In the genomic region with DNA sequence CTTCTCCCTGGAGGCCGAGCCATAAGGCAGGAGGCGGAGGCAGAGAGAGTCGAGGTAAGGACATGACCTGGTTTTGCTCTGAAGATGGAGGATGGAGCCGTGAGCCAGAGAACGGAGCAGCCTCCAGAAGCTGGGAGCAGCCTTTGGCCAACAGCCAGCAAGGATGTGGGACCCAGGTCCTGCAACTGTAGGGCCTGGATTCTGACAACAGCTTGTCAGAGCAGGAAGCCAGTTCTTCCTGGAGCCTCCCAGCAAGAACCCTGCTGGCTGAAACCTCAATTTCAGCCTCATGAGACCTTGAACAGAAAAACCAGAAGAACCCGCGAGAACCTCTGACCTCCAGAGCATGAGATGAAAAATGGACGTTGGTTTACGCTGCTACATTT, we compare ENCODE assay signal across 23 cellular contexts. TPM values are rescaled to one million over a fixed set of nuclear protein-coding genes. Genes with fewer than 3 reads are reported as not detected.
DNase-seq lines count a peak whose midpoint lies in the region; ATAC-seq, FAIRE-seq and TF ChIP-seq lines count a peak whose summit lies in the region.
"Had no signal": no experiment of that assay in that cellular context is flagged by ENCODE, and none has a peak within 500 bp of the region (broad histone marks: within the 10 kb centered on the region; RNA-seq: fewer than 3 reads in every experiment).

No MANE protein-coding gene starts in this region.

- TF ChIP-seq EP300 in H1 (IDR thresholded peaks at IDR 0.05; ENCODE audit: borderline replicate concordance in 1 of 2, low read depth in 2 of 2, low read length in 2 of 2) = no peak

- no peaks in the 10 kb centered on the region for H3K9me2 ChIP-seq in HCT116 (ENCODE audit: insufficient read depth)

- H3K23me2 ChIP-seq in H1 (ENCODE audit: low read depth, low read length) = no peaks in the 10 kb centered on the region

- no peak overlapping the region for H3K18ac ChIP-seq in H1 (ENCODE audit: extremely low read depth, low read length)
- peak overlapping the region; percentile 41 for H3K18ac ChIP-seq in neuronal stem cell (ENCODE audit: low read length)

- CTCF ChIA-PET in HCT116 (lab: Charles Lee) = interaction anchor here (1.3 to 1.4 kb wide), 2 partner anchors 8 to 21 kb away, joined by 4 to 9 read pairs; no protein-coding TSS in a partner anchor
- CTCF ChIA-PET in H1 (lab: Charles Lee; ENCODE audit: partially characterized antibody) = interaction anchor here (0.8 to 2.6 kb wide), 14 partner anchors 9 to 283 kb away, joined by 3 to 21 read pairs (median 4); partner anchors contain the start of gene NTSR1

- H2AK5ac ChIP-seq in H1 (ENCODE audit: low read depth, low read length) = no peak overlapping the region
- H2AK5ac ChIP-seq in neuronal stem cell (ENCODE audit: low read depth, low read length) = peak overlapping the region; percentile 11

- H2BK12ac ChIP-seq in H1 (ENCODE audit: low read depth, low read length) (0 out of 2 replicates have a peak overlapping the region, but pooled peaks have one; percentile 39), neuronal stem cell (ENCODE audit: low read length) (no peak overlapping the region)

- no peak overlapping the region for H3K4me3 ChIP-seq in HCT116 (replicated peaks in 1 of 2; ENCODE audit: low read depth in 1 of 2, low read length in 2 of 2)
- H3K4me3 ChIP-seq in H1 (ENCODE audit: extremely low read depth in 1 of 4, insufficient read depth in 2 of 4, low read depth in 3 of 4, low read length in 4 of 4) = no peak overlapping the region
- H3K4me3 ChIP-seq in neuronal stem cell (ENCODE audit: low read length in 2 of 2) = no peak overlapping the region
- H3K4me3 ChIP-seq: gastroesophageal sphincter, MG63, SK-N-MC, skin epidermis had no signal

- POLR2A ChIA-PET in HCT116 (lab: Charles Lee) = no interaction called here
- POLR2A ChIA-PET in H1 (lab: Charles Lee; ENCODE audit: partially characterized antibody) = interaction anchor here (1.0 kb wide), 1 partner anchor 9 kb away, joined by 5 read pairs; no protein-coding TSS in a partner anchor

- H3K4ac ChIP-seq in H1 (replicated peaks; ENCODE audit: insufficient read length, low read depth, low read length) = no peak overlapping the region
- no peak overlapping the region for H3K4ac ChIP-seq in neuronal stem cell (ENCODE audit: low read length)

- 90% methylated on average over 9 of the region's 9 CpGs; no CpG with 5 or more reads in 1 of the 2 experiments for WGBS in H1 (ENCODE audit: extremely low coverage in 1 of 2, insufficient coverage in 1 of 2, insufficient read length in 1 of 2, insufficient replicate concordance in 2 of 2, low coverage in 1 of 2, low lambda C conversion rate in 2 of 2, missing lambda C conversion rate in 1 of 2), 2 experiments
- no CpG with 5 or more reads among the region's 9 CpGs for WGBS in neuronal stem cell (ENCODE audit: extremely low coverage in 2 of 2, insufficient read length in 2 of 2, insufficient replicate concordance in 1 of 2), 2 donors

- no peak for FAIRE-seq in H1 (lab: Jason Lieb, UNC)
- FAIRE-seq: RCC 7860 had no signal

- no peak overlapping the region for H4K91ac ChIP-seq in H1 (replicated peaks; ENCODE audit: insufficient read length, low read length)
- no peak overlapping the region for H4K91ac ChIP-seq in neuronal stem cell (ENCODE audit: low read depth, low read length, poor library complexity)

- H3K79me1 ChIP-seq in H1 (ENCODE audit: low read depth, low read length) (no peaks in the 10 kb centered on the region), neuronal stem cell (ENCODE audit: low read depth, low read length) (no peaks in the 10 kb centered on the region)

- BruUV-seq in HCT116 (replicated peaks; lab: Mats Ljungman, UMichigan) = no TSS peak

- H3K4me2 ChIP-seq in HCT116 (ENCODE audit: low read length) (peak overlapping the region; percentile 17; the same call in 1 of the 2 replicates), H1 (ENCODE audit: insufficient read depth in 1 of 2, low read depth in 2 of 2, low read length in 2 of 2) (no peak overlapping the region), neuronal stem cell (ENCODE audit: insufficient read depth, low read length, poor library complexity, severe bottlenecking) (no peak overlapping the region)

- no peak overlapping the region for H2BK120ac ChIP-seq in H1 (replicated peaks; ENCODE audit: low read depth, low read length)
- no peak overlapping the region for H2BK120ac ChIP-seq in neuronal stem cell (ENCODE audit: low read depth, low read length)

- H3K9ac ChIP-seq in HCT116 (ENCODE audit: low read length) (no peak overlapping the region), H1 (replicated peaks in 1 of 4; ENCODE audit: extremely low read depth in 1 of 4, low read depth in 3 of 4, low read length in 3 of 4) (no peak overlapping the region), neuronal stem cell (ENCODE audit: low read depth, low read length, poor library complexity) (peak overlapping the region; percentile 15)

- TF ChIP-seq RAD21 in HCT116 (IDR thresholded peaks at IDR 0.05; ENCODE audit: low read depth) (no peak), H1 (IDR thresholded peaks at IDR 0.05 in 1 of 2, conservative IDR thresholded peaks at IDR 0.05 in 1 of 2; ENCODE audit: low read depth in 2 of 2, low read length in 2 of 2) (no peak)

- H4K20me1 ChIP-seq in HCT116 (ENCODE audit: insufficient read depth) = no peaks in the 10 kb centered on the region
- no peaks in the 10 kb centered on the region for H4K20me1 ChIP-seq in H1 (replicated peaks in 1 of 2; ENCODE audit: control insufficient read depth in 1 of 2, insufficient read depth in 2 of 2, low read length in 2 of 2)

- H3K9me3 ChIP-seq in HCT116 (ENCODE audit: control insufficient read depth in 1 of 2, insufficient read depth in 1 of 2, low read depth in 1 of 2, low read length in 2 of 2) (no peaks in the 10 kb centered on the region), H1 (ENCODE audit: insufficient read depth in 2 of 2, low read depth in 1 of 2, low read length in 1 of 2) (no peaks in the 10 kb centered on the region), neuronal stem cell (replicated peaks in 1 of 2; ENCODE audit: control insufficient read depth in 2 of 2, insufficient read depth in 1 of 2, low read depth in 1 of 2, low read length in 2 of 2) (no peaks in the 10 kb centered on the region)
- H3K9me3 ChIP-seq: gastroesophageal sphincter, MG63 had no signal

- no peak overlapping the region for H2AFZ ChIP-seq in HCT116 (ENCODE audit: low read depth, low read length, poor library complexity, severe bottlenecking)
- no peak overlapping the region for H2AFZ ChIP-seq in H1 (ENCODE audit: low read length)
- no peak overlapping the region for H2AFZ ChIP-seq in neuronal stem cell (ENCODE audit: low read length)

- H3K79me2 ChIP-seq in HCT116 (ENCODE audit: insufficient read depth, low read length) = no peaks in the 10 kb centered on the region
- H3K79me2 ChIP-seq in H1 (ENCODE audit: control insufficient read depth in 1 of 2, insufficient read depth in 2 of 2, low read length in 2 of 2) = no peaks in the 10 kb centered on the region

- DNase-seq in HCT116 (ENCODE audit: low read depth, low spot score) (no peak), Kasumi-1 (lab: John Stamatoyannopoulos, UW) (peak; percentile 85 to 88), H1 (ENCODE audit: low read depth in 1 of 2, low spot score in 2 of 2) (no peak), neuronal stem cell (ENCODE audit: low spot score) (no peak), NCI-H1694 treated with DMSO at 0.1 percent for 48 hours (lab: John Stamatoyannopoulos, UW) (no peak)
- DNase-seq: activated naive CD4-positive, alpha-beta T cell treated with anti-CD3 and anti-CD28 coated beads, Interleukin-2, amount 10 ng/mL, durations not matched to agents 7 days and 5 days; activated T-cell treated with anti-CD3 and anti-CD28 coated beads, Interleukin-2, amount 50 U/mL, for 4 hours; anterior cingulate cortex; effector CD8-positive, alpha-beta T cell; HCEC 1CT; MG63; NCI-H2029; NCI-H510A; NK-92 treated with Interleukin-12 subunit alpha and Interleukin-12 subunit beta, amount 100 ng/mL, for 24 hours; stimulated activated CD4-positive, alpha-beta T cell treated with anti-CD3 and anti-CD28 coated beads, Interleukin-4, amount 100 ng/mL, for 1 hour had no signal

- RAD21 ChIA-PET in HCT116 (lab: Charles Lee; ENCODE audit: low non-redundant PET in 1 of 2, low total read pairs in 2 of 2, uncharacterized antibody in 2 of 2, unreplicated experiment in 2 of 2) = no interaction called here

- no peak overlapping the region for H2BK5ac ChIP-seq in H1 (ENCODE audit: low read depth, low read length)
- H2BK5ac ChIP-seq in neuronal stem cell (ENCODE audit: low read length) = no peak overlapping the region

- no peak overlapping the region for H3K56ac ChIP-seq in H1 (replicated peaks; ENCODE audit: insufficient read length, low read depth, low read length)

- H2BK20ac ChIP-seq in H1 (ENCODE audit: low read length) = no peak overlapping the region

- H4K8ac ChIP-seq in H1 (ENCODE audit: extremely low read depth, insufficient read depth, low read length) (no peak overlapping the region), neuronal stem cell (ENCODE audit: low read depth, low read length) (no peak overlapping the region)

- ATAC-seq in HCT116 = no peak
- no peak for ATAC-seq in HG02938 (IDR thresholded peaks at IDR 0.05; ENCODE audit: unreplicated experiment)
- ATAC-seq in HG03039 (IDR thresholded peaks at IDR 0.05; ENCODE audit: unreplicated experiment) = no peak
- ATAC-seq: activated T-cell treated with anti-CD3 and anti-CD28 coated beads, Interleukin-2, amount 50 U/mL, for 4 hours; esophagus mucosa; gastroesophageal sphincter; natural killer cell treated with Interleukin-12 subunit alpha and Interleukin-12 subunit beta and Interleukin-15 and Interleukin-18, amount 100 ng/mL, for 72 hours had no signal

- H3K27ac ChIP-seq in HCT116 (ENCODE audit: low read depth, low read length) = no peak overlapping the region; the same call in 1 of the 2 replicates
- no peak overlapping the region for H3K27ac ChIP-seq in H1 (ENCODE audit: low read depth, low read length)
- H3K27ac ChIP-seq in neuronal stem cell (replicated peaks; ENCODE audit: low read length) = no peak overlapping the region
- H3K27ac ChIP-seq: gastroesophageal sphincter, skin epidermis had no signal

- H3K4me1 ChIP-seq in HCT116 (ENCODE audit: control insufficient read depth in 1 of 2, insufficient read depth in 2 of 2, low read length in 2 of 2) = peaks cover 9 to 28% of the 10 kb centered on the region in 2 experiments; a peak in 3 of 4 replicates
- peaks cover 0 to 8% (median 1%) of the 10 kb centered on the region in 4 experiments; a peak in 2 of 7 replicates for H3K4me1 ChIP-seq in H1 (replicated peaks in 1 of 4; ENCODE audit: control insufficient read depth in 3 of 4, insufficient read depth in 4 of 4, low read length in 3 of 4)
- H3K4me1 ChIP-seq in neuronal stem cell (ENCODE audit: control insufficient read depth in 2 of 2, insufficient read depth in 1 of 2, low read depth in 1 of 2, low read length in 2 of 2) = peaks cover 5 to 21% of the 10 kb centered on the region in 2 donors

- H3K23ac ChIP-seq in H1 (ENCODE audit: insufficient read length) (no peak overlapping the region), neuronal stem cell (ENCODE audit: low read depth, low read length, poor library complexity) (no peak overlapping the region)

- no peaks in the 10 kb centered on the region for H3K36me3 ChIP-seq in HCT116 (ENCODE audit: control insufficient read depth in 1 of 2, insufficient read depth in 2 of 2, low read length in 2 of 2)
- no peaks in the 10 kb centered on the region for H3K36me3 ChIP-seq in H1 (ENCODE audit: control insufficient read depth in 2 of 4, insufficient read depth in 4 of 4, low read length in 3 of 4)
- H3K36me3 ChIP-seq in neuronal stem cell (replicated peaks in 1 of 2; ENCODE audit: control insufficient read depth in 2 of 2, insufficient read depth in 2 of 2, low read length in 2 of 2) = no peaks in the 10 kb centered on the region
- H3K36me3 ChIP-seq: gastroesophageal sphincter, MG63 had no signal

- intact Hi-C loops in HCT116 (cut with micrococcal nuclease) = no loop called here

- no peak for TF ChIP-seq CTCF in HCT116 (IDR thresholded peaks at IDR 0.05 in 2 of 3, conservative IDR thresholded peaks at IDR 0.05 in 1 of 3; ENCODE audit: borderline replicate concordance in 1 of 3, insufficient read depth in 1 of 3, low read depth in 2 of 3, low read length in 2 of 3)
- TF ChIP-seq CTCF in H1 (IDR thresholded peaks at IDR 0.05; ENCODE audit: control extremely low read depth in 1 of 3, insufficient read depth in 1 of 3, low read depth in 1 of 3, low read length in 3 of 3) = no peak

- H3K27me3 ChIP-seq in HCT116 (ENCODE audit: insufficient read depth, low read length) = no peaks in the 10 kb centered on the region
- no peaks in the 10 kb centered on the region for H3K27me3 ChIP-seq in H1 (replicated peaks in 1 of 4; ENCODE audit: control insufficient read depth in 3 of 4, extremely low read depth in 1 of 4, insufficient read depth in 3 of 4, low read length in 3 of 4)
- peaks cover 0 to 24% (median 0%) of the 10 kb centered on the region in 3 experiments for H3K27me3 ChIP-seq in neuronal stem cell (ENCODE audit: control insufficient read depth in 3 of 3, insufficient read depth in 3 of 3, low read depth in 1 of 3, low read length in 3 of 3)
- H3K27me3 ChIP-seq: MG63 had no signal

- H3K14ac ChIP-seq in H1 (ENCODE audit: insufficient read length) (no peak overlapping the region), neuronal stem cell (ENCODE audit: low read length) (no peak overlapping the region)

- H2BK15ac ChIP-seq in H1 (ENCODE audit: low read length) (no peak overlapping the region), neuronal stem cell (ENCODE audit: low read length) (peak overlapping the region; percentile 7)

- TF ChIP-seq POLR2A in HCT116 (IDR thresholded peaks at IDR 0.05; ENCODE audit: borderline replicate concordance, extremely low read depth, insufficient read depth, insufficient read length) = no peak
- no peak for TF ChIP-seq POLR2A in H1 (IDR thresholded peaks at IDR 0.05; ENCODE audit: control extremely low read depth in 1 of 2, low read depth in 2 of 2, low read length in 2 of 2)

- H4K5ac ChIP-seq in H1 (ENCODE audit: insufficient read length, low read depth, low read length) = no peak overlapping the region

RNA-seq across cellular contexts. Expression of gene MRGBP, which starts 13.4 kb away (rescaled TPM):
- 33.8 TPM for total RNA-seq in HCT116 (2021; ENCODE audit: unreplicated experiment)
- polyA plus RNA-seq in HCT116 (2012) = 28.7 and 30.0 TPM in 2 replicates
- total RNA-seq in H1 (2021; fragmentation: NEBNext Ultra II Directional; extraction: Animal tissue kit (Norgen Biotek cat#: 25700)) = 16.8 and 18.7 TPM in 2 replicates
- 15.0 and 16.7 TPM in 2 replicates for polyA plus RNA-seq in H1 (2011; rRNA removed)
- polyA plus RNA-seq in H1 (2011; cell fraction: cytosol; rRNA removed) = 16.9 TPM
- polyA plus RNA-seq in H1 (2011; cell fraction: nucleus; rRNA removed) = 15.2 TPM
- polyA plus RNA-seq in H1 (2012, experiment 1 of 2) = 12.4 to 15.8 TPM (median 14.1 TPM) in 4 replicates
- polyA plus RNA-seq in H1 (2012, experiment 2 of 2) = 12.8 TPM
- polyA plus RNA-seq in H1 (2013, experiment 1 of 2) = 12.5 TPM
- polyA plus RNA-seq in H1 (2013, experiment 2 of 2) = 13.0 TPM
- polyA minus RNA-seq in H1 (2011; rRNA and poly(A)+ RNA removed) = 9.2 and 10.4 TPM in 2 replicates
- polyA minus RNA-seq in H1 (2011; cell fraction: cytosol; rRNA and poly(A)+ RNA removed) = 7.4 TPM
- polyA minus RNA-seq in H1 (2011; cell fraction: nucleus; rRNA and poly(A)+ RNA removed) = 9.5 TPM
- 15.5 TPM for polyA plus RNA-seq in neuronal stem cell (2013, experiment 1 of 2)
- polyA plus RNA-seq in neuronal stem cell (2013, experiment 2 of 2) = 15.6 TPM

RNA-seq across cellular contexts. Expression of gene OGFR, which starts 21.7 kb away (rescaled TPM):
- total RNA-seq in HCT116 (2021; ENCODE audit: unreplicated experiment) = 73.6 TPM
- polyA plus RNA-seq in HCT116 (2012) = 59.4 and 59.5 TPM in 2 replicates
- total RNA-seq in H1 (2021; fragmentation: NEBNext Ultra II Directional; extraction: Animal tissue kit (Norgen Biotek cat#: 25700)) = 25.1 and 25.8 TPM in 2 replicates
- polyA plus RNA-seq in H1 (2011; rRNA removed) = 13.9 and 26.7 TPM in 2 replicates
- 31.1 TPM for polyA plus RNA-seq in H1 (2011; cell fraction: cytosol; rRNA removed)
- 31.9 TPM for polyA plus RNA-seq in H1 (2011; cell fraction: nucleus; rRNA removed)
- 14.3 to 22.7 TPM (median 20.9 TPM) in 4 replicates for polyA plus RNA-seq in H1 (2012, experiment 1 of 2)
- polyA plus RNA-seq in H1 (2012, experiment 2 of 2) = 14.7 TPM
- polyA plus RNA-seq in H1 (2013, experiment 1 of 2) = 14.1 TPM
- polyA plus RNA-seq in H1 (2013, experiment 2 of 2) = 12.8 TPM
- polyA minus RNA-seq in H1 (2011; rRNA and poly(A)+ RNA removed) = 9.5 and 11.2 TPM in 2 replicates
- 18.2 TPM for polyA minus RNA-seq in H1 (2011; cell fraction: cytosol; rRNA and poly(A)+ RNA removed)
- polyA minus RNA-seq in H1 (2011; cell fraction: nucleus; rRNA and poly(A)+ RNA removed) = 11.4 TPM
- polyA plus RNA-seq in neuronal stem cell (2013, experiment 1 of 2) = 15.0 TPM
- polyA plus RNA-seq in neuronal stem cell (2013, experiment 2 of 2) = 14.7 TPM

RNA-seq across cellular contexts. Expression of gene COL9A3, which starts 34.0 kb away (rescaled TPM):
- 29.7 TPM for total RNA-seq in HCT116 (2021; ENCODE audit: unreplicated experiment)
- polyA plus RNA-seq in HCT116 (2012) = 15.9 and 20.7 TPM in 2 replicates
- 76.0 and 80.1 TPM in 2 replicates for total RNA-seq in H1 (2021; fragmentation: NEBNext Ultra II Directional; extraction: Animal tissue kit (Norgen Biotek cat#: 25700))
- 21.7 and 39.7 TPM in 2 replicates for polyA plus RNA-seq in H1 (2011; rRNA removed)
- 47.5 TPM for polyA plus RNA-seq in H1 (2011; cell fraction: cytosol; rRNA removed)
- 245 TPM for polyA plus RNA-seq in H1 (2011; cell fraction: nucleus; rRNA removed)
- polyA plus RNA-seq in H1 (2012, experiment 1 of 2) = 54.7 to 62.3 TPM (median 59.2 TPM) in 4 replicates
- 36.6 TPM for polyA plus RNA-seq in H1 (2012, experiment 2 of 2)
- polyA plus RNA-seq in H1 (2013, experiment 1 of 2) = 97.2 TPM
- 86.2 TPM for polyA plus RNA-seq in H1 (2013, experiment 2 of 2)
- 3.3 and 4.8 TPM in 2 replicates for polyA minus RNA-seq in H1 (2011; rRNA and poly(A)+ RNA removed)
- polyA minus RNA-seq in H1 (2011; cell fraction: cytosol; rRNA and poly(A)+ RNA removed) = 16.0 TPM
- 24.0 TPM for polyA minus RNA-seq in H1 (2011; cell fraction: nucleus; rRNA and poly(A)+ RNA removed)
- polyA plus RNA-seq in neuronal stem cell (2013, experiment 1 of 2) = 77.2 TPM
- polyA plus RNA-seq in neuronal stem cell (2013, experiment 2 of 2) = 77.0 TPM
- total RNA-seq: natural killer cell treated with Interleukin-12 subunit alpha and Interleukin-12 subunit beta and Interleukin-15 and Interleukin-18, amount 100 ng/mL, for 72 hours had no signal

Comparison
In these comparisons a context has a peak if more than half of its experiments do, and no peak if none do; other contexts are left out.
1. DNase-seq: peak in Kasumi-1 (2 of 2); none in HCT116 (single experiment), H1 (0 of 2), neuronal stem cell (single experiment) and NCI-H1694 treated with DMSO at 0.1 percent for 48 hours (single experiment).